8 cellular contexts compared by ENCODE assay signal in genomic region chr21:31554511-31555022, GRCh38.
DNase-seq lines count a peak whose midpoint lies in the region; ATAC-seq and TF ChIP-seq lines count a peak whose summit lies in the region.

No MANE protein-coding gene starts in this region.

- peaks cover 51% of the 10 kb centered on the region for H3K4me1 Mint-ChIP-seq in stimulated activated naive CD8-positive, alpha-beta T cell treated with anti-CD3 and anti-CD28 coated beads, Interleukin-15, amount 100 ng/mL, for 72 hours

- H3K27me3 ChIP-seq in body of pancreas: peaks cover 0 to 8% of the 10 kb centered on the region in 2 donors

- no peaks in the 10 kb centered on the region for H3K9me3 ChIP-seq in body of pancreas

- WGBS in body of pancreas, 2 donors: 40 to 50% methylated on average over 7 of the region's 7 CpGs

- intact Hi-C loops in body of pancreas (cut with DNase I): no loop called here

- H3K36me3 ChIP-seq in body of pancreas (replicated peaks in 1 of 2; ENCODE audit: insufficient read depth in 1 of 2, low read depth in 2 of 2): no peaks in the 10 kb centered on the region

- no peak for TF ChIP-seq CTCF in body of pancreas (IDR thresholded peaks at IDR 0.05)

- TF ChIP-seq POLR2A in GM18505 (IDR thresholded peaks at IDR 0.05; ENCODE audit: borderline replicate concordance, extremely low read depth, insufficient read depth, insufficient read length) (no peak), body of pancreas (IDR thresholded peaks at IDR 0.05) (no peak)

- H3K4me3 ChIP-seq in body of pancreas: no peak overlapping the region

- peak; percentile 60 for DNase-seq in activated CD4-positive, alpha-beta T cell treated with anti-CD3 and anti-CD28 coated beads for 48 hours
- DNase-seq in globus pallidus (ENCODE audit: low spot score) (peak; percentile 35), activated gamma-delta T cell treated with Interleukin-2 at 50 U/mL for 16 hours (no peak), body of pancreas (no peak)
- peak; percentile 32 to 51 for DNase-seq in stimulated activated naive CD8-positive, alpha-beta T cell treated with anti-CD3 and anti-CD28 coated beads, Interleukin-15, amount 100 ng/mL, for 72 hours

- peaks cover 20% of the 10 kb centered on the region for H3K4me1 ChIP-seq in body of pancreas

- ATAC-seq in GM18868 (IDR thresholded peaks at IDR 0.05; ENCODE audit: unreplicated experiment) (peak; percentile 58), HG02973 (IDR thresholded peaks at IDR 0.05; ENCODE audit: unreplicated experiment) (peak; percentile 54), GM18505 (IDR thresholded peaks at IDR 0.05; ENCODE audit: unreplicated experiment) (no peak), body of pancreas (no peak)
- ATAC-seq in stimulated activated naive CD8-positive, alpha-beta T cell treated with anti-CD3 and anti-CD28 coated beads, Interleukin-15, amount 100 ng/mL, for 72 hours: peak; percentile 32

- peaks cover 44% of the 10 kb centered on the region for H3K27me3 Mint-ChIP-seq in stimulated activated naive CD8-positive, alpha-beta T cell treated with anti-CD3 and anti-CD28 coated beads, Interleukin-15, amount 100 ng/mL, for 72 hours

- H3K4me3 Mint-ChIP-seq in stimulated activated naive CD8-positive, alpha-beta T cell treated with anti-CD3 and anti-CD28 coated beads, Interleukin-15, amount 100 ng/mL, for 72 hours: peak overlapping the region; percentile 51 to 52

- peak overlapping the region in 1 of 2 donors; percentile 54 for H3K27ac Mint-ChIP-seq in stimulated activated naive CD8-positive, alpha-beta T cell treated with anti-CD3 and anti-CD28 coated beads, Interleukin-15, amount 100 ng/mL, for 72 hours

- no peaks in the 10 kb centered on the region for H3K9me3 Mint-ChIP-seq in stimulated activated naive CD8-positive, alpha-beta T cell treated with anti-CD3 and anti-CD28 coated beads, Interleukin-15, amount 100 ng/mL, for 72 hours

- no peak overlapping the region for H3K27ac ChIP-seq in body of pancreas

Comparison
In these comparisons a context has a peak if more than half of its experiments do, and no peak if none do; other contexts are left out.
1. ATAC-seq: peak in GM18868 (single experiment), HG02973 (single experiment) and stimulated activated naive CD8-positive, alpha-beta T cell treated with anti-CD3 and anti-CD28 coated beads, Interleukin-15, amount 100 ng/mL, for 72 hours (single experiment); none in GM18505 (single experiment) and body of pancreas (single experiment).
2. DNase-seq: peak in activated CD4-positive, alpha-beta T cell treated with anti-CD3 and anti-CD28 coated beads for 48 hours (single experiment), globus pallidus (single experiment) and stimulated activated naive CD8-positive, alpha-beta T cell treated with anti-CD3 and anti-CD28 coated beads, Interleukin-15, amount 100 ng/mL, for 72 hours (2 of 2); none in activated gamma-delta T cell treated with Interleukin-2 at 50 U/mL for 16 hours (single experiment) and body of pancreas (0 of 4).